In genomic region chr15:89858661-89859458, GRCh38 we compare ENCODE assay signal across 1 cellular context.
TF ChIP-seq lines count a peak whose summit lies in the region.

No MANE protein-coding gene starts in this region.

TF ChIP-seq in HepG2, 621 proteins besides CTCF, POLR2A, EP300 and RAD21 (continued from another document and continues in another):
- TF ChIP-seq NRL (CRISPR knock-in tag; IDR thresholded peaks at IDR 0.05; ENCODE audit: borderline replicate concordance), result no peak
- peak; percentile 69 for TF ChIP-seq NR2F6 (IDR thresholded peaks at IDR 0.05)
- TF ChIP-seq NR2F6 (CRISPR knock-in tag; IDR thresholded peaks at IDR 0.05), result peak; percentile 32
- TF ChIP-seq, protein P1, sequence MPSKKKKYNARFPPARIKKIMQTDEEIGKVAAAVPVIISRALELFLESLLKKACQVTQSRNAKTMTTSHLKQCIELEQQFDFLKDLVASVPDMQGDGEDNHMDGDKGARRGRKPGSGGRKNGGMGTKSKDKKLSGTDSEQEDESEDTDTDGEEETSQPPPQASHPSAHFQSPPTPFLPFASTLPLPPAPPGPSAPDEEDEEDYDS (CRISPR knock-in tag; IDR thresholded peaks at IDR 0.05), result 0 out of 2 replicates have a peak, but pooled peaks have one; percentile 11
- TF ChIP-seq MAFF (IDR thresholded peaks at IDR 0.05; ENCODE audit: low read depth, low read length), result peak; percentile 27; the same call in 1 of the 2 replicates
- peak; percentile 31; the same call in 1 of the 2 replicates for TF ChIP-seq FOXJ3 (CRISPR knock-in tag; IDR thresholded peaks at IDR 0.05; ENCODE audit: borderline replicate concordance)
- 0 out of 2 replicates have a peak, but pooled peaks have one; percentile 29 for TF ChIP-seq PPARG (CRISPR knock-in tag; conservative IDR thresholded peaks at IDR 0.05)
- no peak for TF ChIP-seq HIVEP1 (CRISPR knock-in tag; IDR thresholded peaks at IDR 0.05)
- TF ChIP-seq, protein P2, sequence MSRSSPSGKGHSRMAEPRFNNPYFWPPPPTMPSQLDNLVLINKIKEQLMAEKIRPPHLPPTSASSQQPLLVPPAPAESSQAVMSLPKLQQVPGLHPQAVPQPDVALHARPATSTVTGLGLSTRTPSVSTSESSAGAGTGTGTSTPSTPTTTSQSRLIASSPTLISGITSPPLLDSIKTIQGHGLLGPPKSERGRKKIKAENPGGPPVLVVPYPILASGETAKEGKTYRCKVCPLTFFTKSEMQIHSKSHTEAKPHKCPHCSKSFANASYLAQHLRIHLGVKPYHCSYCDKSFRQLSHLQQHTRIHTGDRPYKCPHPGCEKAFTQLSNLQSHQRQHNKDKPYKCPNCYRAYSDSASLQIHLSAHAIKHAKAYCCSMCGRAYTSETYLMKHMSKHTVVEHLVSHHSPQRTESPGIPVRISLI (CRISPR knock-in tag; IDR thresholded peaks at IDR 0.05; ENCODE audit: borderline replicate concordance), result peak; percentile 37; the same call in 1 of the 2 replicates
- no peak for TF ChIP-seq ZMYM4 (CRISPR knock-in tag; IDR thresholded peaks at IDR 0.05)
- no peak for TF ChIP-seq ZNF44 (CRISPR knock-in tag; IDR thresholded peaks at IDR 0.05)
- no peak for TF ChIP-seq SP4 (CRISPR knock-in tag; IDR thresholded peaks at IDR 0.05)
- no peak for TF ChIP-seq ZNF891 (CRISPR knock-in tag; IDR thresholded peaks at IDR 0.05)
- TF ChIP-seq REL (CRISPR knock-in tag; conservative IDR thresholded peaks at IDR 0.05), result no peak
- no peak for TF ChIP-seq ZNF20 (CRISPR knock-in tag; IDR thresholded peaks at IDR 0.05)
- no peak for TF ChIP-seq ZNF614 (CRISPR knock-in tag; IDR thresholded peaks at IDR 0.05; ENCODE audit: borderline replicate concordance)
- TF ChIP-seq, protein P3, sequence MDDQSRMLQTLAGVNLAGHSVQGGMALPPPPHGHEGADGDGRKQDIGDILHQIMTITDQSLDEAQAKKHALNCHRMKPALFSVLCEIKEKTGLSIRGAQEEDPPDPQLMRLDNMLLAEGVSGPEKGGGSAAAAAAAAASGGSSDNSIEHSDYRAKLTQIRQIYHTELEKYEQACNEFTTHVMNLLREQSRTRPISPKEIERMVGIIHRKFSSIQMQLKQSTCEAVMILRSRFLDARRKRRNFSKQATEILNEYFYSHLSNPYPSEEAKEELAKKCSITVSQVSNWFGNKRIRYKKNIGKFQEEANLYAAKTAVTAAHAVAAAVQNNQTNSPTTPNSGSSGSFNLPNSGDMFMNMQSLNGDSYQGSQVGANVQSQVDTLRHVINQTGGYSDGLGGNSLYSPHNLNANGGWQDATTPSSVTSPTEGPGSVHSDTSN (CRISPR knock-in tag; IDR thresholded peaks at IDR 0.05; ENCODE audit: borderline replicate concordance), result no peak
- TF ChIP-seq ZFX (CRISPR knock-in tag; IDR thresholded peaks at IDR 0.05; ENCODE audit: low read depth), result no peak
- TF ChIP-seq RARA (CRISPR knock-in tag; IDR thresholded peaks at IDR 0.05), result peak; percentile 70
- TF ChIP-seq DMTF1 (CRISPR knock-in tag; IDR thresholded peaks at IDR 0.05), result no peak
- TF ChIP-seq ETV6 (CRISPR knock-in tag; conservative IDR thresholded peaks at IDR 0.05), result no peak
- TF ChIP-seq HDAC1 (CRISPR knock-in tag; IDR thresholded peaks at IDR 0.05), result 0 out of 2 replicates have a peak, but pooled peaks have one; percentile 22
- TF ChIP-seq ZNF205 (CRISPR knock-in tag; IDR thresholded peaks at IDR 0.05), result no peak
- peak; percentile 51 for TF ChIP-seq FOXA3 (CRISPR knock-in tag; IDR thresholded peaks at IDR 0.05)
- TF ChIP-seq SKI (IDR thresholded peaks at IDR 0.05; ENCODE audit: partially characterized antibody), result peak; percentile 7
- TF ChIP-seq ARID4A (CRISPR knock-in tag; IDR thresholded peaks at IDR 0.05; ENCODE audit: borderline replicate concordance), result no peak
- TF ChIP-seq SNRNP70 (IDR thresholded peaks at IDR 0.05; ENCODE audit: low read depth, low read length), result no peak
- TF ChIP-seq, protein P4, sequence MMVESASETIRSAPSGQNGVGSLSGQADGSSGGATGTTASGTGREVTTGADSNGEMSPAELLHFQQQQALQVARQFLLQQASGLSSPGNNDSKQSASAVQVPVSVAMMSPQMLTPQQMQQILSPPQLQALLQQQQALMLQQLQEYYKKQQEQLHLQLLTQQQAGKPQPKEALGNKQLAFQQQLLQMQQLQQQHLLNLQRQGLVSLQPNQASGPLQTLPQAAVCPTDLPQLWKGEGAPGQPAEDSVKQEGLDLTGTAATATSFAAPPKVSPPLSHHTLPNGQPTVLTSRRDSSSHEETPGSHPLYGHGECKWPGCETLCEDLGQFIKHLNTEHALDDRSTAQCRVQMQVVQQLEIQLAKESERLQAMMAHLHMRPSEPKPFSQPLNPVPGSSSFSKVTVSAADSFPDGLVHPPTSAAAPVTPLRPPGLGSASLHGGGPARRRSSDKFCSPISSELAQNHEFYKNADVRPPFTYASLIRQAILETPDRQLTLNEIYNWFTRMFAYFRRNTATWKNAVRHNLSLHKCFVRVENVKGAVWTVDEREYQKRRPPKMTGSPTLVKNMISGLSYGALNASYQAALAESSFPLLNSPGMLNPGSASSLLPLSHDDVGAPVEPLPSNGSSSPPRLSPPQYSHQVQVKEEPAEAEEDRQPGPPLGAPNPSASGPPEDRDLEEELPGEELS (CRISPR knock-in tag; IDR thresholded peaks at IDR 0.05), result peak; percentile 63
- TF ChIP-seq, protein P5, sequence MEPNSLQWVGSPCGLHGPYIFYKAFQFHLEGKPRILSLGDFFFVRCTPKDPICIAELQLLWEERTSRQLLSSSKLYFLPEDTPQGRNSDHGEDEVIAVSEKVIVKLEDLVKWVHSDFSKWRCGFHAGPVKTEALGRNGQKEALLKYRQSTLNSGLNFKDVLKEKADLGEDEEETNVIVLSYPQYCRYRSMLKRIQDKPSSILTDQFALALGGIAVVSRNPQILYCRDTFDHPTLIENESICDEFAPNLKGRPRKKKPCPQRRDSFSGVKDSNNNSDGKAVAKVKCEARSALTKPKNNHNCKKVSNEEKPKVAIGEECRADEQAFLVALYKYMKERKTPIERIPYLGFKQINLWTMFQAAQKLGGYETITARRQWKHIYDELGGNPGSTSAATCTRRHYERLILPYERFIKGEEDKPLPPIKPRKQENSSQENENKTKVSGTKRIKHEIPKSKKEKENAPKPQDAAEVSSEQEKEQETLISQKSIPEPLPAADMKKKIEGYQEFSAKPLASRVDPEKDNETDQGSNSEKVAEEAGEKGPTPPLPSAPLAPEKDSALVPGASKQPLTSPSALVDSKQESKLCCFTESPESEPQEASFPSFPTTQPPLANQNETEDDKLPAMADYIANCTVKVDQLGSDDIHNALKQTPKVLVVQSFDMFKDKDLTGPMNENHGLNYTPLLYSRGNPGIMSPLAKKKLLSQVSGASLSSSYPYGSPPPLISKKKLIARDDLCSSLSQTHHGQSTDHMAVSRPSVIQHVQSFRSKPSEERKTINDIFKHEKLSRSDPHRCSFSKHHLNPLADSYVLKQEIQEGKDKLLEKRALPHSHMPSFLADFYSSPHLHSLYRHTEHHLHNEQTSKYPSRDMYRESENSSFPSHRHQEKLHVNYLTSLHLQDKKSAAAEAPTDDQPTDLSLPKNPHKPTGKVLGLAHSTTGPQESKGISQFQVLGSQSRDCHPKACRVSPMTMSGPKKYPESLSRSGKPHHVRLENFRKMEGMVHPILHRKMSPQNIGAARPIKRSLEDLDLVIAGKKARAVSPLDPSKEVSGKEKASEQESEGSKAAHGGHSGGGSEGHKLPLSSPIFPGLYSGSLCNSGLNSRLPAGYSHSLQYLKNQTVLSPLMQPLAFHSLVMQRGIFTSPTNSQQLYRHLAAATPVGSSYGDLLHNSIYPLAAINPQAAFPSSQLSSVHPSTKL (CRISPR knock-in tag; IDR thresholded peaks at IDR 0.05), result peak; percentile 84
- TF ChIP-seq HDAC2 (CRISPR knock-in tag; IDR thresholded peaks at IDR 0.05), result peak; percentile 36; the same call in 1 of the 2 replicates
- TF ChIP-seq FOSL1 (CRISPR knock-in tag; IDR thresholded peaks at IDR 0.05; ENCODE audit: borderline replicate concordance), result 0 out of 2 replicates have a peak, but pooled peaks have one; percentile 11
- TF ChIP-seq ZNF260 (CRISPR knock-in tag; IDR thresholded peaks at IDR 0.05; ENCODE audit: borderline replicate concordance, low read depth), result no peak
- peak; percentile 54; the same call in 1 of the 2 replicates for TF ChIP-seq MIXL1 (CRISPR knock-in tag; IDR thresholded peaks at IDR 0.05)
- no peak for TF ChIP-seq ETV5 (CRISPR knock-in tag; IDR thresholded peaks at IDR 0.05; ENCODE audit: borderline replicate concordance)
- no peak for TF ChIP-seq SOX13 (IDR thresholded peaks at IDR 0.05)
- peak in 1 of 2 experiments; percentile 69; a peak in 2 of 4 replicates for TF ChIP-seq SOX13 (CRISPR knock-in tag; conservative IDR thresholded peaks at IDR 0.05 in 1 of 2, IDR thresholded peaks at IDR 0.05 in 1 of 2)
- TF ChIP-seq HNF4G (IDR thresholded peaks at IDR 0.05; ENCODE audit: borderline replicate concordance, low read depth, low read length), result peak; percentile 46; the same call in 1 of the 2 replicates
- TF ChIP-seq HNF4G (CRISPR knock-in tag; IDR thresholded peaks at IDR 0.05; ENCODE audit: borderline replicate concordance, low read depth), result no peak
- TF ChIP-seq SRSF1 (optimal IDR thresholded peaks at IDR 0.05; ENCODE audit: low read depth, low read length), result no peak
- peak; percentile 62; the same call in 1 of the 2 replicates for TF ChIP-seq NFIC (IDR thresholded peaks at IDR 0.05; ENCODE audit: low read length)
- no peak for TF ChIP-seq CBX5 (CRISPR knock-in tag; IDR thresholded peaks at IDR 0.05; ENCODE audit: borderline replicate concordance)
- 0 out of 4 replicates have a peak, but pooled peaks of 1 of the 2 experiments have one; percentile 47 for TF ChIP-seq NR2F1 (CRISPR knock-in tag; IDR thresholded peaks at IDR 0.05)
- TF ChIP-seq KDM6A (CRISPR knock-in tag; IDR thresholded peaks at IDR 0.05; ENCODE audit: low read depth), result peak; percentile 13; the same call in 1 of the 2 replicates
- 0 out of 4 replicates have a peak, but pooled peaks of 1 of the 2 experiments have one; percentile 12 for TF ChIP-seq MAFK (conservative IDR thresholded peaks at IDR 0.05 in 1 of 2, IDR thresholded peaks at IDR 0.05 in 1 of 2; ENCODE audit: low read length in 2 of 2)
- TF ChIP-seq AFF4 (CRISPR knock-in tag; IDR thresholded peaks at IDR 0.05), result no peak
